Comparison of ENCODE assay signal across 8 cellular contexts in genomic region chr12:42588981-42589464, GRCh38. TPM values are rescaled to one million over a fixed set of nuclear protein-coding genes. Genes with fewer than 3 reads are reported as not detected.
DNase-seq lines count a peak whose midpoint lies in the region; ATAC-seq and TF ChIP-seq lines count a peak whose summit lies in the region.

No MANE protein-coding gene starts in this region.

- H3K9me3 ChIP-seq in ovary = no peaks in the 10 kb centered on the region

- peaks cover 9% of the 10 kb centered on the region for H3K4me1 ChIP-seq in ovary (ENCODE audit: insufficient read depth)

- peak overlapping the region; percentile 43 to 86 (median 76) for H3K27ac Mint-ChIP-seq in IgD-negative memory B cell
- no peak overlapping the region for H3K27ac Mint-ChIP-seq in activated CD4-positive, alpha-beta memory T cell treated with anti-CD3 and anti-CD28 coated beads, Interleukin-2, amount 10 ng/mL, durations not matched to agents 7 days and 5 days

- H3K27me3 ChIP-seq in ovary = no peaks in the 10 kb centered on the region

- ATAC-seq in GM21515 (IDR thresholded peaks at IDR 0.05; ENCODE audit: unreplicated experiment) (peak; percentile 22), HG03521 (IDR thresholded peaks at IDR 0.05; ENCODE audit: unreplicated experiment) (no peak)

- H3K4me3 ChIP-seq in ovary = peak overlapping the region; percentile 81

- no peak for TF ChIP-seq EP300 in ovary (IDR thresholded peaks at IDR 0.05)

- WGBS in ovary, 3 donors = 0 to 1% (median 1%) methylated on average over 38 of the region's 38 CpGs

- peak overlapping the region in 1 of 2 donors; percentile 27 for H3K27ac ChIP-seq in ovary

- H3K4me3 Mint-ChIP-seq in IgD-negative memory B cell = peak overlapping the region; percentile 82 to 91 (median 89)
- H3K4me3 Mint-ChIP-seq in activated CD4-positive, alpha-beta memory T cell treated with anti-CD3 and anti-CD28 coated beads, Interleukin-2, amount 10 ng/mL, durations not matched to agents 7 days and 5 days = peak overlapping the region; percentile 47

- H3K36me3 Mint-ChIP-seq in IgD-negative memory B cell = no peaks in the 10 kb centered on the region
- H3K36me3 Mint-ChIP-seq in activated CD4-positive, alpha-beta memory T cell treated with anti-CD3 and anti-CD28 coated beads, Interleukin-2, amount 10 ng/mL, durations not matched to agents 7 days and 5 days (ENCODE audit: low read depth) = no peaks in the 10 kb centered on the region

- peaks cover 46% of the 10 kb centered on the region for H3K27me3 Mint-ChIP-seq in IgD-negative memory B cell
- peaks cover 57% of the 10 kb centered on the region for H3K27me3 Mint-ChIP-seq in activated CD4-positive, alpha-beta memory T cell treated with anti-CD3 and anti-CD28 coated beads, Interleukin-2, amount 10 ng/mL, durations not matched to agents 7 days and 5 days

- DNase-seq in ELF-1 (ENCODE audit: low read depth, low spot score) (peak; percentile 84), head of caudate nucleus (peak in 39 of 42 donors; percentile 22 to 77 (median 49)), ovary (peak; percentile 37 to 61 (median 47)), SKM-1 (lab: John Stamatoyannopoulos, UW; ENCODE audit: unreplicated experiment) (no peak)
- no peak for DNase-seq in activated CD4-positive, alpha-beta memory T cell treated with anti-CD3 and anti-CD28 coated beads, Interleukin-2, amount 10 ng/mL, durations not matched to agents 7 days and 5 days

- no peaks in the 10 kb centered on the region for H3K36me3 ChIP-seq in ovary

- TF ChIP-seq CTCF in ovary (IDR thresholded peaks at IDR 0.05) = peak in 1 of 3 donors; percentile 32

- CTCF ChIA-PET in activated CD4-positive, alpha-beta memory T cell treated with anti-CD3 and anti-CD28 coated beads, Interleukin-2, amount 10 ng/mL, durations not matched to agents 7 days and 5 days (lab: Charles Lee) = no interaction called here

- TF ChIP-seq POLR2A in ovary (IDR thresholded peaks at IDR 0.05) = no peak

- POLR2A ChIA-PET in activated CD4-positive, alpha-beta memory T cell treated with anti-CD3 and anti-CD28 coated beads, Interleukin-2, amount 10 ng/mL, durations not matched to agents 7 days and 5 days (lab: Charles Lee) = no interaction called here

- peaks cover 6 to 15% (median 8%) of the 10 kb centered on the region in 3 donors for H3K4me1 Mint-ChIP-seq in IgD-negative memory B cell
- peaks cover 15% of the 10 kb centered on the region for H3K4me1 Mint-ChIP-seq in activated CD4-positive, alpha-beta memory T cell treated with anti-CD3 and anti-CD28 coated beads, Interleukin-2, amount 10 ng/mL, durations not matched to agents 7 days and 5 days

- H3K9me3 Mint-ChIP-seq in IgD-negative memory B cell = no peaks in the 10 kb centered on the region
- no peaks in the 10 kb centered on the region for H3K9me3 Mint-ChIP-seq in activated CD4-positive, alpha-beta memory T cell treated with anti-CD3 and anti-CD28 coated beads, Interleukin-2, amount 10 ng/mL, durations not matched to agents 7 days and 5 days

- intact Hi-C loops in head of caudate nucleus (cut with DNase I) = no loop called here
- intact Hi-C loops in ovary (cut with DNase I) = loop anchor here in 2 of 4 donors (5.0 to 10.0 kb wide), 3 partner anchors 104 to 444 kb away; partner anchors contain the start of gene GXYLT1 (in 1 of the 2)

RNA-seq across cellular contexts. Expression of gene PRICKLE1, which starts 0.5 kb away (rescaled TPM):
- polyA plus RNA-seq in IgD-negative memory B cell (17.0 TPM), ovary (10 to 100 TPM; 12.5 to 29.1 TPM)
- under 1 TPM; 0.10 to 0.30 TPM for total RNA-seq in activated CD4-positive, alpha-beta memory T cell treated with anti-CD3 and anti-CD28 coated beads, Interleukin-2, amount 10 ng/mL, durations not matched to agents 7 days and 5 days
- total RNA-seq in ovary = 10 to 100 TPM; 14.2 to 35.2 (median 22.5) TPM

Comparison
In these comparisons a context has a peak if more than half of its experiments do, and no peak if none do; other contexts are left out.
1. DNase-seq: peak in ELF-1 (single experiment), head of caudate nucleus (39 of 42) and ovary (5 of 5); none in activated CD4-positive, alpha-beta memory T cell treated with anti-CD3 and anti-CD28 coated beads, Interleukin-2, amount 10 ng/mL, durations not matched to agents 7 days and 5 days (single experiment) and SKM-1 (single experiment).
2. RNA of gene PRICKLE1, which starts 0.5 kb away (total RNA-seq): 14.2 to 35.2 TPM in ovary; 0.10 to 0.30 TPM in activated CD4-positive, alpha-beta memory T cell treated with anti-CD3 and anti-CD28 coated beads, Interleukin-2, amount 10 ng/mL, durations not matched to agents 7 days and 5 days; every median in the first group is over 10 times any median in the second.